ENCODE assay signal across 11 cellular contexts in genomic region chr6:139973602-139974373, GRCh38.
DNase-seq lines count a peak whose midpoint lies in the region; ATAC-seq, FAIRE-seq and TF ChIP-seq lines count a peak whose summit lies in the region.
"Had no signal": no experiment of that assay in that cellular context is flagged by ENCODE, and none has a peak within 500 bp of the region (broad histone marks: within the 10 kb centered on the region; RNA-seq: fewer than 3 reads in every experiment).

No MANE protein-coding gene starts in this region.

- FAIRE-seq in bronchial epithelial cell (lab: Jason Lieb, UNC) = no peak

- no peak overlapping the region for H2AFZ ChIP-seq in Karpas-422 (ENCODE audit: low read length)

- intact Hi-C loops in Right ventricle myocardium inferior (cut with DNase I) (loop anchor here (5.0 kb wide), 1 partner anchor 461 kb away; no protein-coding TSS in a partner anchor), cardiac septum (cut with DNase I) (no loop called here), left lung (cut with DNase I) (no loop called here), upper lobe of right lung (cut with DNase I) (no loop called here)

- H3K27me3 ChIP-seq in bronchial epithelial cell (ENCODE audit: control insufficient read depth, insufficient read depth, low read length) = no peaks in the 10 kb centered on the region
- no peaks in the 10 kb centered on the region for H3K27me3 ChIP-seq in left lung
- no peaks in the 10 kb centered on the region for H3K27me3 ChIP-seq in upper lobe of right lung
- no peaks in the 10 kb centered on the region for H3K27me3 ChIP-seq in Karpas-422 (ENCODE audit: low read length)
- H3K27me3 ChIP-seq: adrenal gland had no signal

- H4K20me1 ChIP-seq in Karpas-422 (ENCODE audit: insufficient read depth, low read depth, low read length) = no peaks in the 10 kb centered on the region

- H3K79me2 ChIP-seq in Karpas-422 (ENCODE audit: low read length) = no peaks in the 10 kb centered on the region

- no peak overlapping the region for H3K4me2 ChIP-seq in Karpas-422 (ENCODE audit: low read depth, low read length, poor library complexity, severe bottlenecking)

- H3K9me3 ChIP-seq in left lung = no peaks in the 10 kb centered on the region
- H3K9me3 ChIP-seq in upper lobe of right lung = no peaks in the 10 kb centered on the region
- no peaks in the 10 kb centered on the region for H3K9me3 ChIP-seq in Karpas-422 (ENCODE audit: low read length)

- H3K4me3 ChIP-seq in bronchial epithelial cell (ENCODE audit: low read depth, low read length) (no peak overlapping the region), left lung (no peak overlapping the region), upper lobe of right lung (no peak overlapping the region), Karpas-422 (ENCODE audit: low read length) (no peak overlapping the region)

- H3K9me2 ChIP-seq in Karpas-422 (replicated peaks; ENCODE audit: insufficient read depth, low read length) = no peaks in the 10 kb centered on the region

- TF ChIP-seq CTCF in bronchial epithelial cell (IDR thresholded peaks at IDR 0.05; ENCODE audit: insufficient read depth, low read length, severe bottlenecking) (no peak), left lung (IDR thresholded peaks at IDR 0.05) (no peak), upper lobe of right lung (IDR thresholded peaks at IDR 0.05) (no peak)

- H3K9ac ChIP-seq in Karpas-422 (ENCODE audit: low read length) = no peak overlapping the region

- DNase-seq in Right ventricle myocardium inferior (ENCODE audit: missing footprints) (no peak), cardiac septum (ENCODE audit: low spot score) (no peak), bronchial epithelial cell (ENCODE audit: low read depth) (peak; percentile 43), left lung (no peak), upper lobe of right lung (no peak), NOMO-1 treated with DMSO at 0.1 percent for 48 hours (lab: John Stamatoyannopoulos, UW; ENCODE audit: unreplicated experiment) (no peak), Karpas-422 (no peak)
- DNase-seq: NCI-H2029 treated with DMSO at 0.1 percent for 48 hours had no signal

- H3K4me1 ChIP-seq in left lung (peaks cover 0 to 4% of the 10 kb centered on the region in 2 donors), upper lobe of right lung (no peaks in the 10 kb centered on the region), Karpas-422 (ENCODE audit: low read length) (peaks cover 11% of the 10 kb centered on the region)

- peak overlapping the region in 1 of 2 donors; percentile 61 for H3K27ac ChIP-seq in left lung
- H3K27ac ChIP-seq in upper lobe of right lung = peak overlapping the region; percentile 43
- no peak overlapping the region for H3K27ac ChIP-seq in Karpas-422 (ENCODE audit: low read length)
- H3K27ac ChIP-seq: VCaP had no signal

- ATAC-seq in Right ventricle myocardium inferior (peak; percentile 77), left lung (peak; percentile 63), upper lobe of right lung (peak; percentile 70), HG03354 (IDR thresholded peaks at IDR 0.05; ENCODE audit: poor library complexity, severe bottlenecking, unreplicated experiment) (no peak)

- H3K36me3 ChIP-seq in bronchial epithelial cell (ENCODE audit: control insufficient read depth, insufficient read depth, low read length) (no peaks in the 10 kb centered on the region), left lung (no peaks in the 10 kb centered on the region), upper lobe of right lung (no peaks in the 10 kb centered on the region), Karpas-422 (ENCODE audit: insufficient read depth, low read length) (no peaks in the 10 kb centered on the region)
- H3K36me3 ChIP-seq: adrenal gland had no signal
